ENCODE assay signal across 8 cellular contexts in genomic region chr17:78253946-78254672, GRCh38. TPM values are rescaled to one million over a fixed set of nuclear protein-coding genes. Genes with fewer than 3 reads are reported as not detected.
DNase-seq lines count a peak whose midpoint lies in the region; ATAC-seq, FAIRE-seq and TF ChIP-seq lines count a peak whose summit lies in the region.

No MANE protein-coding gene starts in this region.

- H3K9me3 Mint-ChIP-seq in IgD-negative memory B cell, result no peaks in the 10 kb centered on the region
- H3K9me3 Mint-ChIP-seq in activated T-helper 1 cell treated with anti-CD3 and anti-CD28 coated beads, Interleukin-12 subunit alpha, Interleukin-12 subunit beta, Interleukin-2, Interleukin-4 antibody, amounts not matched to agents 30 ng/mL and 10 ng/mL and 1 ng/mL, durations not matched to agents 14 hours and 24 hours and 36 hours, result no peaks in the 10 kb centered on the region

- TF ChIP-seq CTCF in A549 (IDR thresholded peaks at IDR 0.05), result no peak
- TF ChIP-seq CTCF in Peyer's patch (IDR thresholded peaks at IDR 0.05), result peak in 2 of 6 experiments; percentile 10 to 18

- peak overlapping the region; percentile 35 to 90 (median 82) for H3K4me3 Mint-ChIP-seq in IgD-negative memory B cell
- peak overlapping the region; percentile 75 for H3K4me3 Mint-ChIP-seq in activated T-helper 1 cell treated with anti-CD3 and anti-CD28 coated beads, Interleukin-12 subunit alpha, Interleukin-12 subunit beta, Interleukin-2, Interleukin-4 antibody, amounts not matched to agents 30 ng/mL and 10 ng/mL and 1 ng/mL, durations not matched to agents 14 hours and 24 hours and 36 hours

- TF ChIP-seq RAD21 in A549 (conservative IDR thresholded peaks at IDR 0.05 in 1 of 2, IDR thresholded peaks at IDR 0.05 in 1 of 2), result no peak

- H3K27me3 Mint-ChIP-seq in IgD-negative memory B cell, result peaks cover 9% of the 10 kb centered on the region
- H3K27me3 Mint-ChIP-seq in activated T-helper 1 cell treated with anti-CD3 and anti-CD28 coated beads, Interleukin-12 subunit alpha, Interleukin-12 subunit beta, Interleukin-2, Interleukin-4 antibody, amounts not matched to agents 30 ng/mL and 10 ng/mL and 1 ng/mL, durations not matched to agents 14 hours and 24 hours and 36 hours (ENCODE audit: insufficient read depth), result no peaks in the 10 kb centered on the region

- no peaks in the 10 kb centered on the region for H3K27me3 ChIP-seq in Peyer's patch

- no peaks in the 10 kb centered on the region for H3K36me3 ChIP-seq in Peyer's patch

- no peak for FAIRE-seq in A549 (lab: Jason Lieb, UNC)

- DNase-seq in A549 (ENCODE audit: low read depth in 1 of 2, low spot score in 1 of 2) (peak; percentile 87 to 88), Peyer's patch (peak; percentile 85 to 93 (median 90)), fibroblast of gingiva (ENCODE audit: low read depth) (peak; percentile 73), myocyte (ENCODE audit: low read depth) (peak; percentile 87)
- DNase-seq in activated T-helper 1 cell treated with anti-CD3 and anti-CD28 coated beads, Interleukin-12 subunit alpha, Interleukin-12 subunit beta, Interleukin-2, Interleukin-4 antibody, amounts not matched to agents 30 ng/mL and 10 ng/mL and 1 ng/mL, durations not matched to agents 14 hours and 24 hours and 36 hours (ENCODE audit: low spot score), result peak; percentile 77
- peak; percentile 60 for DNase-seq in stimulated activated CD8-positive, alpha-beta memory T cell treated with anti-CD3 and anti-CD28 coated beads, Interleukin-7, amount 100 ng/mL, for 24 hours (ENCODE audit: low read depth)

- H3K27ac ChIP-seq in A549 (peak overlapping the region; percentile 88 to 92), Peyer's patch (peak overlapping the region; percentile 87 to 95 (median 91))

- POLR2A ChIA-PET in A549 (lab: Yijun Ruan, JAX), result interaction anchor here (1.1 kb wide), 1 partner anchor 105 kb away, joined by 4 read pairs; no protein-coding TSS in a partner anchor

- H3K4me3 ChIP-seq in A549, result peak overlapping the region; percentile 81
- peak overlapping the region; percentile 85 to 100 (median 94) for H3K4me3 ChIP-seq in Peyer's patch

- CTCF ChIA-PET in A549 (lab: Yijun Ruan, JAX), result interaction anchor here (1.0 to 11.6 kb wide), 6 partner anchors 9 to 168 kb away, joined by 3 to 190 read pairs (median 12); partner anchors contain the start of gene BIRC5

- no peaks in the 10 kb centered on the region for H3K9me3 ChIP-seq in A549
- no peaks in the 10 kb centered on the region for H3K9me3 ChIP-seq in Peyer's patch

- ATAC-seq in A549 (peak; percentile 67 to 83), GM18868 (IDR thresholded peaks at IDR 0.05; ENCODE audit: unreplicated experiment) (peak; percentile 44)

- WGBS in A549 (ENCODE audit: missing lambda C conversion rate), result 19% methylated on average over 41 of the region's 73 CpGs

- peak; percentile 38 for TF ChIP-seq POLR2A in A549 (IDR thresholded peaks at IDR 0.05; ENCODE audit: low read length)
- TF ChIP-seq POLR2A in Peyer's patch (IDR thresholded peaks at IDR 0.05), result peak; percentile 47 to 49

- intact Hi-C loops in activated T-helper 1 cell treated with anti-CD3 and anti-CD28 coated beads, Interleukin-12 subunit alpha, Interleukin-12 subunit beta, Interleukin-2, Interleukin-4 antibody, amounts not matched to agents 30 ng/mL and 10 ng/mL and 1 ng/mL, durations not matched to agents 14 hours and 24 hours and 36 hours (cut with micrococcal nuclease), result loop anchor here (1.0 to 5.0 kb wide), 4 partner anchors 40 to 297 kb away; partner anchors contain the start of genes BIRC5, SOCS3, TMC8 and TNRC6C

- peak overlapping the region; percentile 92 for H3K4me2 ChIP-seq in A549

- H3K4me1 ChIP-seq in A549 (peaks cover 13% of the 10 kb centered on the region), Peyer's patch (peaks cover 0 to 48% (median 42%) of the 10 kb centered on the region in 4 donors)

- H3K27ac Mint-ChIP-seq in IgD-negative memory B cell, result peak overlapping the region; percentile 67 to 91 (median 89)
- H3K27ac Mint-ChIP-seq in activated T-helper 1 cell treated with anti-CD3 and anti-CD28 coated beads, Interleukin-12 subunit alpha, Interleukin-12 subunit beta, Interleukin-2, Interleukin-4 antibody, amounts not matched to agents 30 ng/mL and 10 ng/mL and 1 ng/mL, durations not matched to agents 14 hours and 24 hours and 36 hours, result peak overlapping the region; percentile 92

- no peak for TF ChIP-seq EP300 in A549 (IDR thresholded peaks at IDR 0.05)

- H3K36me3 Mint-ChIP-seq in IgD-negative memory B cell, result no peaks in the 10 kb centered on the region
- H3K36me3 Mint-ChIP-seq in activated T-helper 1 cell treated with anti-CD3 and anti-CD28 coated beads, Interleukin-12 subunit alpha, Interleukin-12 subunit beta, Interleukin-2, Interleukin-4 antibody, amounts not matched to agents 30 ng/mL and 10 ng/mL and 1 ng/mL, durations not matched to agents 14 hours and 24 hours and 36 hours (ENCODE audit: low read depth), result peaks cover 2% of the 10 kb centered on the region

- H3K4me1 Mint-ChIP-seq in IgD-negative memory B cell, result peaks cover 32 to 33% (median 32%) of the 10 kb centered on the region in 3 donors
- peaks cover 67% of the 10 kb centered on the region for H3K4me1 Mint-ChIP-seq in activated T-helper 1 cell treated with anti-CD3 and anti-CD28 coated beads, Interleukin-12 subunit alpha, Interleukin-12 subunit beta, Interleukin-2, Interleukin-4 antibody, amounts not matched to agents 30 ng/mL and 10 ng/mL and 1 ng/mL, durations not matched to agents 14 hours and 24 hours and 36 hours (ENCODE audit: low read depth)

TF ChIP-seq in A549, 52 proteins besides CTCF, POLR2A, EP300 and RAD21 (continues in another document):
- TF ChIP-seq FOSL2 (IDR thresholded peaks at IDR 0.05) (no peak), FOSL2 (CRISPR knock-in tag; IDR thresholded peaks at IDR 0.05) (no peak), EHMT2 (IDR thresholded peaks at IDR 0.05; ENCODE audit: low read depth) (no peak), HDAC2 (IDR thresholded peaks at IDR 0.05) (no peak), BCL3 (IDR thresholded peaks at IDR 0.05) (0 out of 3 replicates have a peak, but pooled peaks have one; percentile 26), FOXS1 (CRISPR knock-in tag; IDR thresholded peaks at IDR 0.05) (no peak), CBX8 (IDR thresholded peaks at IDR 0.05) (no peak), E2F6 (IDR thresholded peaks at IDR 0.05; ENCODE audit: borderline replicate concordance, low read depth) (0 out of 2 replicates have a peak, but pooled peaks have one; percentile 42), CHD2 (IDR thresholded peaks at IDR 0.05; ENCODE audit: low read length, partially characterized antibody) (no peak), FOSB (CRISPR knock-in tag; IDR thresholded peaks at IDR 0.05) (no peak), RARB (CRISPR knock-in tag; IDR thresholded peaks at IDR 0.05) (no peak), TFCP2L1 (CRISPR knock-in tag; IDR thresholded peaks at IDR 0.05) (no peak), KDM1A (IDR thresholded peaks at IDR 0.05; ENCODE audit: low read depth) (no peak), RFX5 (IDR thresholded peaks at IDR 0.05) (no peak), SMC3 (IDR thresholded peaks at IDR 0.05) (no peak), ZFP36 (IDR thresholded peaks at IDR 0.05; ENCODE audit: borderline replicate concordance, partially characterized antibody) (no peak), HOXA7 (CRISPR knock-in tag; IDR thresholded peaks at IDR 0.05) (no peak), MYC (IDR thresholded peaks at IDR 0.05; ENCODE audit: borderline replicate concordance, low read length) (peak; percentile 63; the same call in 1 of the 2 replicates), KDM5A (IDR thresholded peaks at IDR 0.05) (no peak), ZC3H11A (IDR thresholded peaks at IDR 0.05) (no peak)

RNA-seq across cellular contexts. Expression of gene TMEM235, which starts 22.7 kb away (rescaled TPM):
- not detected in 2 replicates for polyA plus RNA-seq in A549 (2011; rRNA removed)
- polyA plus RNA-seq in A549 (2012; cell fraction: cytosol; rRNA removed), result not detected in 2 replicates
- polyA plus RNA-seq in A549 (2012; cell fraction: nucleus; rRNA removed), result 0.02 and 0.18 TPM in 2 replicates
- not detected in 3 replicates for polyA plus RNA-seq in A549 (2017; fragmentation: RNase III; extraction: RNeasy Plus Mini Kit Qiagen cat#74134 plus additional on column Dnase treatment)
- not detected in 2 replicates for polyA minus RNA-seq in A549 (2011; rRNA and poly(A)+ RNA removed)
- polyA plus RNA-seq in IgD-negative memory B cell, result not detected
- total RNA-seq in Peyer's patch, result not detected
- total RNA-seq in activated T-helper 1 cell treated with anti-CD3 and anti-CD28 coated beads, Interleukin-12 subunit alpha, Interleukin-12 subunit beta, Interleukin-2, Interleukin-4 antibody, amounts not matched to agents 30 ng/mL and 10 ng/mL and 1 ng/mL, durations not matched to agents 14 hours and 24 hours and 36 hours, result not detected in 2 replicates
- not detected in 2 replicates for total RNA-seq in myocyte
- polyA plus RNA-seq in myocyte (2012), result not detected

RNA-seq across cellular contexts. Expression of gene BIRC5, which starts 40.1 kb away (rescaled TPM):
- polyA plus RNA-seq in A549 (2011; rRNA removed) (45.4 and 51.9 TPM in 2 replicates), A549 (2017; fragmentation: RNase III; extraction: RNeasy Plus Mini Kit Qiagen cat#74134 plus additional on column Dnase treatment) (93.5 to 116 TPM (median 109 TPM) in 3 replicates), IgD-negative memory B cell (0.25 TPM)
- polyA plus RNA-seq in A549 (2012; cell fraction: cytosol; rRNA removed), result 90.7 and 118 TPM in 2 replicates
- polyA plus RNA-seq in A549 (2012; cell fraction: nucleus; rRNA removed), result 35.8 and 47.6 TPM in 2 replicates
- 40.3 and 63.2 TPM in 2 replicates for polyA minus RNA-seq in A549 (2011; rRNA and poly(A)+ RNA removed)
- total RNA-seq in Peyer's patch (1 to 10 TPM; 2.4 to 6.5 (median 5.7) TPM), myocyte (2.7 and 2.8 TPM in 2 replicates)
- 39.4 and 39.6 TPM in 2 replicates for total RNA-seq in activated T-helper 1 cell treated with anti-CD3 and anti-CD28 coated beads, Interleukin-12 subunit alpha, Interleukin-12 subunit beta, Interleukin-2, Interleukin-4 antibody, amounts not matched to agents 30 ng/mL and 10 ng/mL and 1 ng/mL, durations not matched to agents 14 hours and 24 hours and 36 hours
- 0.48 TPM for polyA plus RNA-seq in myocyte (2012)

Comparison
In these comparisons a context has a peak if more than half of its experiments do, and no peak if none do; other contexts are left out.
1. Peak in every context shown above with its lines: DNase-seq, ATAC-seq, H3K4me3 ChIP-seq and H3K27ac ChIP-seq.